Comparison of ENCODE assay signal across 8 cellular contexts in the genomic region with DNA sequence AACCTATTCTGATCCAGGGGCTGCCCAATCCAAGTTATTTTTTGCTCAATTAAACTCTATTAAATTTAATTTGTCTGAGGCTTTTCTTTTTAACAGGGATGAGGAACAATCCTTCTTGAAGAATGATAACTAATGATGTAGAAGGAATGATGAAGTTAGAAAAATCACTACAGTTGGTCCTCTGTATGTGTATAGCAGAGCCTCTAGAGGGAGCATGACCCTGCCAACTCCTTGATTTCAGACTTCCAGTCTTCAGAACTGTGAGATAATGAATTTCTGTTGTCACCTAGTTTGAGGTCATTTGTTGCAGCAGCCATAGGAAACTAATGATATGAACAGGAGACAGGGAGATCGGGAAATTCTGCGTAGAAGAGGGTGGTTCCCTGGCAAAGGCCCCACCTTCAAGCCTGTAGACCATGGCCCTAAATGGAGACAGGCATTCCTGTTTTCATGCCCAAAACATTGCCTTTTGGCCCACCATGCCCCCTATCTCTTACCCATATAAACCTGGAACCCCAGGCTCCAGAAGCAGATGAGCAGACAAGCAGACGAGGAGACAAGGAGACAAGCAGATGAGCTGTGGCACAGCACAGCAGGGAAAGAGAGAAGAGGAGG. TPM values are rescaled to one million over a fixed set of nuclear protein-coding genes. Genes with fewer than 3 reads are reported as not detected.
A peak's percentile ranks its signal among the peaks of the same experiment; 100 is the strongest.
DNase-seq lines count a peak whose midpoint lies in the region; ATAC-seq, FAIRE-seq and TF ChIP-seq lines count a peak whose summit lies in the region.
"Had no signal": no experiment of that assay in that cellular context is flagged by ENCODE, and none has a peak within 500 bp of the region (broad histone marks: within the 10 kb centered on the region; RNA-seq: fewer than 3 reads in every experiment).

No MANE protein-coding gene starts in this region.

- peak; percentile 82 for FAIRE-seq in GM12878 (lab: Jason Lieb, UNC)

- no peak overlapping the region for H3K4me3 Mint-ChIP-seq in naive B cell

- DNase-seq in GM10248 (ENCODE audit: extremely low spot score), result no peak
- no peak for DNase-seq in GM12878 (ENCODE audit: low read depth, low spot score)
- no peak for DNase-seq in naive B cell
- DNase-seq in amygdala (lab: John Stamatoyannopoulos, UW), result no peak
- no peak for DNase-seq in activated T-cell treated with anti-CD3 and anti-CD28 coated beads for 4 hours
- DNase-seq: hypothalamus had no signal

- H3K27me3 ChIP-seq in GM12878 (replicated peaks in 1 of 2; ENCODE audit: control insufficient read depth in 2 of 2, insufficient read depth in 2 of 2, low read length in 1 of 2), result no peaks in the 10 kb centered on the region

- H3K79me2 ChIP-seq in GM12878 (ENCODE audit: control insufficient read depth, insufficient read depth, low read length), result no peaks in the 10 kb centered on the region

- no peak overlapping the region for H3K27ac ChIP-seq in GM12878 (ENCODE audit: control insufficient read depth, insufficient read depth)

- RAD21 ChIA-PET in GM12878 (lab: Charles Lee; ENCODE audit: unreplicated experiment), result interaction anchor here (0.6 to 1.7 kb wide), 4 partner anchors 8 to 384 kb away, joined by 3 to 11 read pairs (median 6); no protein-coding TSS in a partner anchor

- intact Hi-C loops in GM12878 (cut with micrococcal nuclease; ENCODE audit: unreplicated experiment), result loop anchor here (5.0 kb wide), 1 partner anchor 177 kb away; no protein-coding TSS in a partner anchor

- no peaks in the 10 kb centered on the region for H3K36me3 ChIP-seq in GM12878 (ENCODE audit: control insufficient read depth in 2 of 2, insufficient read depth in 2 of 2, low read length in 1 of 2)

- peaks cover 0 to 4% (median 0%) of the 10 kb centered on the region in 3 donors for H3K27me3 Mint-ChIP-seq in naive B cell

- in situ Hi-C loops in GM12878 (cut with MboI), result no loop called here

- H3K4me1 ChIP-seq in GM12878 (ENCODE audit: control insufficient read depth, insufficient read depth, low read length), result no peaks in the 10 kb centered on the region

- H3K4me2 ChIP-seq in GM12878 (ENCODE audit: control insufficient read depth, insufficient read depth), result no peak overlapping the region

- no peaks in the 10 kb centered on the region for H3K9me3 ChIP-seq in GM12878 (replicated peaks; ENCODE audit: control insufficient read depth, insufficient read depth, low read length)

- no peak for TF ChIP-seq POLR2A in GM12878 (IDR thresholded peaks at IDR 0.05; ENCODE audit: low read depth, low read length)

- H3K4me3 ChIP-seq in GM12878, result no peak overlapping the region

- H3K27ac Mint-ChIP-seq in naive B cell, result no peak overlapping the region

- 59% methylated on average over 3 of the region's 3 CpGs for WGBS in GM12878 (ENCODE audit: insufficient coverage, insufficient replicate concordance, low lambda C conversion rate, missing lambda C conversion rate)

- SMC1A ChIA-PET in GM12878 (lab: Charles Lee; ENCODE audit: uncharacterized antibody, unreplicated experiment), result interaction anchor here (1.1 to 4.9 kb wide), 5 partner anchors 10 to 180 kb away, joined by 3 to 21 read pairs (median 6); no protein-coding TSS in a partner anchor

- no peaks in the 10 kb centered on the region for H3K36me3 Mint-ChIP-seq in naive B cell

- no peak for TF ChIP-seq EP300 in GM12878 (IDR thresholded peaks at IDR 0.05; ENCODE audit: borderline replicate concordance in 1 of 2, control insufficient read depth in 1 of 2, low read depth in 2 of 2, low read length in 2 of 2)

- TF ChIP-seq RAD21 in GM12878 (IDR thresholded peaks at IDR 0.05; ENCODE audit: insufficient read depth, low read depth, low read length), result peak; percentile 52

- no peak overlapping the region for H2AFZ ChIP-seq in GM12878 (ENCODE audit: control insufficient read depth, low read depth, low read length)

- TF ChIP-seq CTCF in GM10248 (IDR thresholded peaks at IDR 0.05; ENCODE audit: control extremely low read depth, extremely low read depth, low read depth, missing control alignments) (peak; percentile 49), GM12878 (IDR thresholded peaks at IDR 0.05 in 2 of 3, conservative IDR thresholded peaks at IDR 0.05 in 1 of 3; ENCODE audit: control insufficient read depth in 2 of 3, extremely low read depth in 1 of 3, insufficient read depth in 1 of 3, low read depth in 3 of 3, low read length in 3 of 3) (peak; percentile 60 to 63 (median 61))

- POLR2A ChIA-PET in GM10248 (lab: Yijun Ruan, JAX) (no interaction called here), GM12878 (lab: Charles Lee) (no interaction called here)

- H4K20me1 ChIP-seq in GM12878 (ENCODE audit: control insufficient read depth, insufficient read depth), result no peaks in the 10 kb centered on the region

- CTCF ChIA-PET in GM10248 (lab: Yijun Ruan, JAX) (interaction anchor here (0.8 to 3.4 kb wide), 9 partner anchors 7 to 243 kb away, joined by 3 to 11 read pairs (median 4); partner anchors contain the start of gene QSER1), GM12878 (lab: Yijun Ruan, JAX) (interaction anchor here (1.0 to 4.6 kb wide), 9 partner anchors 11 to 181 kb away, joined by 3 to 34 read pairs (median 4); no protein-coding TSS in a partner anchor)

- no peak overlapping the region for H3K9ac ChIP-seq in GM12878 (ENCODE audit: control insufficient read depth, insufficient read depth, low read length)

- ATAC-seq in HG03520 (IDR thresholded peaks at IDR 0.05; ENCODE audit: unreplicated experiment) (peak; percentile 58), GM12878 (peak; percentile 89), naive B cell (ENCODE audit: low read depth in 2 of 2) (peak; percentile 33 to 53), GM19035 (IDR thresholded peaks at IDR 0.05; ENCODE audit: unreplicated experiment) (no peak)

- no TSS peak for BruUV-seq in GM12878 (replicated peaks; lab: Mats Ljungman, UMichigan)

- H3K9me3 Mint-ChIP-seq in naive B cell, result no peaks in the 10 kb centered on the region

- no peaks in the 10 kb centered on the region for H3K4me1 Mint-ChIP-seq in naive B cell

TF ChIP-seq in GM12878, 131 proteins besides CTCF, POLR2A, EP300 and RAD21:
- no peak for TF ChIP-seq POLR2AphosphoS2 (IDR thresholded peaks at IDR 0.05; ENCODE audit: low read depth, low read length)
- no peak for TF ChIP-seq LARP7 (IDR thresholded peaks at IDR 0.05)
- TF ChIP-seq SMC3 (IDR thresholded peaks at IDR 0.05; ENCODE audit: borderline replicate concordance, low read length), result peak; percentile 33; the same call in 1 of the 2 replicates
- TF ChIP-seq, protein P1, sequence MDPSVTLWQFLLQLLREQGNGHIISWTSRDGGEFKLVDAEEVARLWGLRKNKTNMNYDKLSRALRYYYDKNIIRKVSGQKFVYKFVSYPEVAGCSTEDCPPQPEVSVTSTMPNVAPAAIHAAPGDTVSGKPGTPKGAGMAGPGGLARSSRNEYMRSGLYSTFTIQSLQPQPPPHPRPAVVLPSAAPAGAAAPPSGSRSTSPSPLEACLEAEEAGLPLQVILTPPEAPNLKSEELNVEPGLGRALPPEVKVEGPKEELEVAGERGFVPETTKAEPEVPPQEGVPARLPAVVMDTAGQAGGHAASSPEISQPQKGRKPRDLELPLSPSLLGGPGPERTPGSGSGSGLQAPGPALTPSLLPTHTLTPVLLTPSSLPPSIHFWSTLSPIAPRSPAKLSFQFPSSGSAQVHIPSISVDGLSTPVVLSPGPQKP (IDR thresholded peaks at IDR 0.05; ENCODE audit: low read depth, low read length), result no peak
- no peak for TF ChIP-seq DPF2 (IDR thresholded peaks at IDR 0.05)

RNA-seq across cellular contexts. Expression of gene QSER1, which starts 7.7 kb away (rescaled TPM):
- total RNA-seq in GM12878 (2013; cell fraction: nucleolus; rRNA removed), result 117 and 122 TPM in 2 replicates
- 12.8 and 13.1 TPM in 2 replicates for total RNA-seq in GM12878 (2014; rRNA removed)
- total RNA-seq in GM12878 (2014; rRNA removed; fragmentation: Illumina TruSeq; extraction: Trizol), result 11.8 and 14.0 TPM in 2 replicates
- 13.9 and 15.0 TPM in 2 replicates for total RNA-seq in GM12878 (2021)
- polyA plus RNA-seq in GM12878 (2011; ENCODE audit: low read depth), result 3.2 TPM
- 12.8 and 20.3 TPM in 2 replicates for polyA plus RNA-seq in GM12878 (2011; rRNA removed)
- 5.4 and 7.5 TPM in 2 replicates for polyA plus RNA-seq in GM12878 (2011; cell fraction: cytosol; rRNA removed)
- polyA plus RNA-seq in GM12878 (2011; cell fraction: nucleus; rRNA removed), result 21.0 and 21.2 TPM in 2 replicates
- polyA plus RNA-seq in GM12878 (2012), result 4.4 and 6.1 TPM in 2 replicates
- 14.4 and 16.6 TPM in 2 replicates for polyA plus RNA-seq in GM12878 (2014; fragmentation: Illumina TruSeq; extraction: Trizol)
- 1 to 10 TPM; 2.1 to 2.9 TPM for polyA plus RNA-seq in GM12878 (2014; fragmentation: Nextera tagmentation; extraction: Ambion mirVana)
- polyA plus RNA-seq in GM12878 (2014; rRNA removed), result 5.7 and 7.0 TPM in 2 replicates
- polyA plus RNA-seq in GM12878 (2016; fragmentation: Nextera tagmentation; extraction: Ambion mirVana), result 1 to 10 TPM; 3.8 to 4.5 TPM
- 40.2 and 49.3 TPM in 2 replicates for polyA minus RNA-seq in GM12878 (2011; rRNA and poly(A)+ RNA removed)
- 13.6 and 14.6 TPM in 2 replicates for polyA minus RNA-seq in GM12878 (2011; cell fraction: cytosol; rRNA and poly(A)+ RNA removed)
- polyA minus RNA-seq in GM12878 (2011; cell fraction: nucleus; rRNA and poly(A)+ RNA removed), result 21.6 and 33.8 TPM in 2 replicates
- polyA plus RNA-seq in naive B cell (ENCODE audit: low read depth in 6 of 6), result 1 to 10 TPM in 5 of 6 donors, not detected in 1; 1.0 to 2.0 (median 1.8) TPM

RNA-seq across cellular contexts. Expression of gene PRRG4, which starts 55.1 kb away (rescaled TPM):
- total RNA-seq in GM12878 (2013; cell fraction: nucleolus; rRNA removed), result 3.3 and 3.5 TPM in 2 replicates
- total RNA-seq in GM12878 (2014; rRNA removed), result 2.3 and 2.8 TPM in 2 replicates
- total RNA-seq in GM12878 (2014; rRNA removed; fragmentation: Illumina TruSeq; extraction: Trizol), result 2.5 and 2.6 TPM in 2 replicates
- 2.1 and 2.7 TPM in 2 replicates for total RNA-seq in GM12878 (2021)
- 0.52 TPM for polyA plus RNA-seq in GM12878 (2011; ENCODE audit: low read depth)
- polyA plus RNA-seq in GM12878 (2011; rRNA removed), result 4.9 and 6.2 TPM in 2 replicates
- 2.4 and 2.7 TPM in 2 replicates for polyA plus RNA-seq in GM12878 (2011; cell fraction: cytosol; rRNA removed)
- 1.2 and 1.4 TPM in 2 replicates for polyA plus RNA-seq in GM12878 (2011; cell fraction: nucleus; rRNA removed)
- 0.81 and 0.88 TPM in 2 replicates for polyA plus RNA-seq in GM12878 (2012)
- polyA plus RNA-seq in GM12878 (2014; fragmentation: Illumina TruSeq; extraction: Trizol), result 2.5 and 3.2 TPM in 2 replicates
- polyA plus RNA-seq in GM12878 (2014; fragmentation: Nextera tagmentation; extraction: Ambion mirVana), result 1 to 10 TPM; 1.0 to 1.1 TPM
- 1.5 and 1.7 TPM in 2 replicates for polyA plus RNA-seq in GM12878 (2014; rRNA removed)
- polyA plus RNA-seq in GM12878 (2016; fragmentation: Nextera tagmentation; extraction: Ambion mirVana), result under 1 TPM; 0.55 to 0.63 TPM
- polyA minus RNA-seq in GM12878 (2011; rRNA and poly(A)+ RNA removed), result 2.5 and 2.7 TPM in 2 replicates
- polyA minus RNA-seq in GM12878 (2011; cell fraction: cytosol; rRNA and poly(A)+ RNA removed), result 1.1 and 2.2 TPM in 2 replicates
- polyA minus RNA-seq in GM12878 (2011; cell fraction: nucleus; rRNA and poly(A)+ RNA removed), result 0.73 and 1.6 TPM in 2 replicates
- polyA plus RNA-seq in naive B cell (ENCODE audit: low read depth in 6 of 6), result not detected
